ENCODE assay signal across 8 cellular contexts in genomic region chr7:44748042-44748947, GRCh38. TPM values are rescaled to one million over a fixed set of nuclear protein-coding genes. Genes with fewer than 3 reads are reported as not detected.
DNase-seq lines count a peak whose midpoint lies in the region; ATAC-seq and TF ChIP-seq lines count a peak whose summit lies in the region.

Gene ZMIZ2 (plus strand): TSS chr7:44748847. CDS start chr7:44756250, 7,403 bp downstream.

- peak; percentile 51 for TF ChIP-seq POLR2A in prostate gland (IDR thresholded peaks at IDR 0.05)

- TF ChIP-seq CTCF in GM13977 (IDR thresholded peaks at IDR 0.05; ENCODE audit: extremely low read depth, insufficient read depth, missing control alignments) (no peak), left ventricle myocardium inferior (IDR thresholded peaks at IDR 0.05; ENCODE audit: borderline replicate concordance) (no peak), prostate gland (IDR thresholded peaks at IDR 0.05) (no peak), upper lobe of right lung (IDR thresholded peaks at IDR 0.05) (no peak)

- DNase-seq in GM13977 (ENCODE audit: low spot score), result peak; percentile 98
- peak; percentile 81 for DNase-seq in NCI-H1694 treated with DMSO at 0.1 percent for 48 hours (lab: John Stamatoyannopoulos, UW)
- DNase-seq in T-helper 2 cell, result peak; percentile 82 to 94 (median 86)
- peak; percentile 12 to 96 (median 89) for DNase-seq in amygdala (lab: John Stamatoyannopoulos, UW)
- DNase-seq in left ventricle myocardium inferior, result peak; percentile 93
- peak; percentile 94 for DNase-seq in prostate gland (ENCODE audit: low spot score)
- DNase-seq in upper lobe of right lung, result peak; percentile 97

- H3K4me1 ChIP-seq in left ventricle myocardium inferior (peaks cover 44% of the 10 kb centered on the region), prostate gland (replicated peaks) (peaks cover 3% of the 10 kb centered on the region), upper lobe of right lung (peaks cover 22% of the 10 kb centered on the region)

- H3K27ac ChIP-seq in left ventricle myocardium inferior (replicated peaks), result peak within 1 kb of the TSS; percentile 100
- H3K27ac ChIP-seq in prostate gland, result peak within 1 kb of the TSS; percentile 94 to 96
- peak within 1 kb of the TSS; percentile 96 for H3K27ac ChIP-seq in upper lobe of right lung

- ATAC-seq in HG02870 (IDR thresholded peaks at IDR 0.05; ENCODE audit: unreplicated experiment), result peak; percentile 45
- ATAC-seq in upper lobe of right lung, result peak; percentile 99

- intact Hi-C loops in left ventricle myocardium inferior (cut with micrococcal nuclease) (no loop called here), prostate gland (cut with DNase I) (loop anchor here (1.0 to 10.0 kb wide), 3 partner anchors 49 to 143 kb away; partner anchors contain the start of genes H2AZ2 and OGDH), upper lobe of right lung (cut with DNase I) (no loop called here)

- under 1% methylated on average over 69 of the region's 92 CpGs for WGBS in prostate gland

- H3K9me3 ChIP-seq in left ventricle myocardium inferior (replicated peaks) (no peaks in the 10 kb centered on the region), prostate gland (no peaks in the 10 kb centered on the region), upper lobe of right lung (no peaks in the 10 kb centered on the region)

- H3K27me3 ChIP-seq in left ventricle myocardium inferior (ENCODE audit: low read depth) (no peaks in the 10 kb centered on the region), prostate gland (replicated peaks; ENCODE audit: insufficient read depth) (no peaks in the 10 kb centered on the region), upper lobe of right lung (no peaks in the 10 kb centered on the region)

- H3K4me3 ChIP-seq in left ventricle myocardium inferior, result peak within 1 kb of the TSS; percentile 95
- H3K4me3 ChIP-seq in prostate gland, result peak within 1 kb of the TSS; percentile 80 to 91
- peak within 1 kb of the TSS; percentile 78 for H3K4me3 ChIP-seq in upper lobe of right lung

- in situ Hi-C loops in GM13977 (cut with MboI; ENCODE audit: low pct_unique_long_range_greater_than_20kb, low sequenced_read_pairs, unreplicated experiment), result no loop called here

- no peaks in the 10 kb centered on the region for H3K36me3 ChIP-seq in left ventricle myocardium inferior
- no peaks in the 10 kb centered on the region for H3K36me3 ChIP-seq in prostate gland
- H3K36me3 ChIP-seq in upper lobe of right lung, result no peaks in the 10 kb centered on the region

RNA-seq across cellular contexts. Expression of gene ZMIZ2, which starts in this region (rescaled TPM):
- total RNA-seq in left ventricle myocardium inferior (62.7 TPM), prostate gland (10 to 100 TPM; 27.1 to 42.8 TPM), upper lobe of right lung (95.4 TPM)

Comparison
In these comparisons a context has a peak if more than half of its experiments do, and no peak if none do; other contexts are left out.
1. Peak in every context shown above with its lines: DNase-seq, ATAC-seq, H3K4me3 ChIP-seq and H3K27ac ChIP-seq.